Comparison of ENCODE assay signal across 8 cellular contexts in the genomic region with DNA sequence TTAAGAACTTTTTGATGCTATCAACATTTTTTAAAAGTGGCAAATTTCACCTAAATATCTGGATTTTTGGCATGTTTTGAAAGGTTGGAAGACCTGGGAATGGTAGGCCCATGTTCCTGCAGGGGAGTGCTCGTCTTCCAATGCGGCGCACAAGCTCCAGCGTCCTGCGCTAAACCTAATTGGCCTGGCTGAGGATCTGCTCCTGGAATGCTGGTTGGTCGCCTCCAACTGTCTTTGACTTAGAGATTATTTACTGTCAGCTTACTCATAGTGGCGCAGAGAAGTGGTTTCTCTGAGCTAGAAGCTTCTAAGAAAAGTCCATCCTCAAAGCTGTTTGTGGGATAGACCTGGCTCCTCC. TPM values are rescaled to one million over a fixed set of nuclear protein-coding genes. Genes with fewer than 3 reads are reported as not detected.
DNase-seq lines count a peak whose midpoint lies in the region; ATAC-seq and TF ChIP-seq lines count a peak whose summit lies in the region.

No MANE protein-coding gene starts in this region.

- H3K4me1 ChIP-seq in left ventricle myocardium inferior (peaks cover 61% of the 10 kb centered on the region), body of pancreas (peaks cover 60% of the 10 kb centered on the region), muscle layer of colon (ENCODE audit: insufficient read depth, low read length) (peaks cover 21% of the 10 kb centered on the region)

- H3K4me3 ChIP-seq in left ventricle myocardium inferior: peak overlapping the region; percentile 93
- no peak overlapping the region for H3K4me3 ChIP-seq in body of pancreas
- H3K4me3 ChIP-seq in muscle layer of colon (ENCODE audit: low read depth in 1 of 2, low read length in 2 of 2): peak overlapping the region; percentile 84 to 99

- WGBS in body of pancreas, 2 donors: 70% methylated on average over 7 of the region's 7 CpGs

- H3K9me3 ChIP-seq in left ventricle myocardium inferior (replicated peaks) (no peaks in the 10 kb centered on the region), body of pancreas (no peaks in the 10 kb centered on the region), muscle layer of colon (ENCODE audit: low read length) (no peaks in the 10 kb centered on the region)

- H3K9ac ChIP-seq in muscle layer of colon (ENCODE audit: low read length): peak overlapping the region; percentile 51

- TF ChIP-seq POLR2A in body of pancreas (IDR thresholded peaks at IDR 0.05): no peak

- peak overlapping the region; percentile 90 for H3K27ac ChIP-seq in left ventricle myocardium inferior (replicated peaks)
- H3K27ac ChIP-seq in body of pancreas: peak overlapping the region; percentile 42 to 84 (median 76)
- H3K27ac ChIP-seq in muscle layer of colon (ENCODE audit: low read depth, low read length): peak overlapping the region; percentile 73

- no peak for TF ChIP-seq CTCF in left ventricle myocardium inferior (IDR thresholded peaks at IDR 0.05; ENCODE audit: borderline replicate concordance)
- TF ChIP-seq CTCF in body of pancreas (IDR thresholded peaks at IDR 0.05): no peak

- intact Hi-C loops in left ventricle myocardium inferior (cut with micrococcal nuclease): no loop called here
- intact Hi-C loops in Right ventricle myocardium superior (cut with DNase I): loop anchor here (5.0 to 10.0 kb wide), 2 partner anchors 61 to 107 kb away; a partner anchor contains a TSS
- intact Hi-C loops in body of pancreas (cut with DNase I): no loop called here

- ATAC-seq in Right ventricle myocardium superior (ENCODE audit: poor library complexity): no peak
- ATAC-seq in body of pancreas: no peak
- ATAC-seq in HG03045 (IDR thresholded peaks at IDR 0.05; ENCODE audit: unreplicated experiment): no peak
- ATAC-seq in HG02973 (IDR thresholded peaks at IDR 0.05; ENCODE audit: unreplicated experiment): no peak

- no peak for DNase-seq in left ventricle myocardium inferior
- no peak for DNase-seq in Right ventricle myocardium superior
- DNase-seq in body of pancreas: no peak
- DNase-seq in COLO668 (lab: John Stamatoyannopoulos, UW; ENCODE audit: unreplicated experiment): no peak
- no peak for DNase-seq in effector CD4-positive, alpha-beta T cell

- H3K36me3 ChIP-seq in left ventricle myocardium inferior (peaks cover 14% of the 10 kb centered on the region), body of pancreas (replicated peaks in 1 of 2; ENCODE audit: insufficient read depth in 1 of 2, low read depth in 2 of 2) (no peaks in the 10 kb centered on the region), muscle layer of colon (ENCODE audit: insufficient read depth, low read length) (peaks cover 4% of the 10 kb centered on the region)

- H3K27me3 ChIP-seq in left ventricle myocardium inferior (ENCODE audit: low read depth) (no peaks in the 10 kb centered on the region), body of pancreas (no peaks in the 10 kb centered on the region), muscle layer of colon (ENCODE audit: control insufficient read depth in 1 of 2, insufficient read depth in 2 of 2, low read length in 2 of 2) (no peaks in the 10 kb centered on the region)

RNA-seq across cellular contexts. Expression of a gene that starts 0.6 kb away (rescaled TPM):
- total RNA-seq in left ventricle myocardium inferior (8.0 TPM), Right ventricle myocardium superior (8.5 TPM), body of pancreas (10 to 100 TPM; 27.5 to 79.8 TPM)

RNA-seq across cellular contexts. Expression of a gene that starts 51.5 kb away (rescaled TPM):
- total RNA-seq in left ventricle myocardium inferior (19.2 TPM), Right ventricle myocardium superior (17.7 TPM), body of pancreas (10 to 100 TPM; 11.5 to 20.8 TPM)

Comparison
In these comparisons a context has a peak if more than half of its experiments do, and no peak if none do; other contexts are left out.
1. H3K4me3 ChIP-seq: peak in left ventricle myocardium inferior (single experiment) and muscle layer of colon (2 of 2); none in body of pancreas (0 of 2).
2. Peak in every context shown above with its lines, with median percentiles within 50 percentile points of each other: H3K27ac ChIP-seq.